Comparison of ENCODE assay signal across 9 cellular contexts in genomic region chr1:207084701-207085180, GRCh38. TPM values are rescaled to one million over a fixed set of nuclear protein-coding genes. Genes with fewer than 3 reads are reported as not detected.
A peak's percentile ranks its signal among the peaks of the same experiment; 100 is the strongest.
DNase-seq lines count a peak whose midpoint lies in the region; ATAC-seq and TF ChIP-seq lines count a peak whose summit lies in the region.
"Had no signal": no experiment of that assay in that cellular context is flagged by ENCODE, and none has a peak within 500 bp of the region (broad histone marks: within the 10 kb centered on the region; RNA-seq: fewer than 3 reads in every experiment).

No MANE protein-coding gene starts in this region.

- TF ChIP-seq CTCF in GM12865 (IDR thresholded peaks at IDR 0.05; ENCODE audit: insufficient read depth, low read depth, low read length, missing control alignments) (peak; percentile 62), progenitor cell of endocrine pancreas (IDR thresholded peaks at IDR 0.05; ENCODE audit: unreplicated experiment) (peak; percentile 71)

- H3K9me3 Mint-ChIP-seq in progenitor cell of endocrine pancreas (ENCODE audit: low read depth): no peaks in the 10 kb centered on the region

- peaks cover 22% of the 10 kb centered on the region for H3K4me1 Mint-ChIP-seq in progenitor cell of endocrine pancreas (ENCODE audit: low read depth)

- DNase-seq in 8988T (peak; percentile 18), GM12865 (ENCODE audit: low read depth) (peak; percentile 81), HT1080 (ENCODE audit: low read depth) (peak; percentile 57), RKO (ENCODE audit: low spot score) (peak; percentile 63), germinal center (ENCODE audit: low spot score) (peak; percentile 75), progenitor cell of endocrine pancreas (ENCODE audit: low spot score, unreplicated experiment) (peak; percentile 45)
- DNase-seq in activated effector memory CD4-positive, alpha-beta T cell treated with anti-CD3 and anti-CD28 coated beads, Interleukin-2, amount 50 U/mL, for 16 hours: peak; percentile 73

- no peaks in the 10 kb centered on the region for H3K36me3 Mint-ChIP-seq in progenitor cell of endocrine pancreas (ENCODE audit: insufficient read depth)

- H3K27ac Mint-ChIP-seq in progenitor cell of endocrine pancreas: no peak overlapping the region

- no peak for ATAC-seq in HG02938 (IDR thresholded peaks at IDR 0.05; ENCODE audit: unreplicated experiment)

- no peak overlapping the region for H3K4me3 ChIP-seq in GM12865 (ENCODE audit: low read depth, low read length)
- H3K4me3 ChIP-seq: skin epidermis had no signal

- H3K4me3 Mint-ChIP-seq in progenitor cell of endocrine pancreas (ENCODE audit: low read depth): no peak overlapping the region

- peaks cover 14% of the 10 kb centered on the region for H3K27me3 Mint-ChIP-seq in progenitor cell of endocrine pancreas

RNA-seq across cellular contexts. Expression of gene C4BPB, which starts 3.9 kb away (rescaled TPM):
- total RNA-seq in HT1080 (2014; rRNA removed; shearing (Covaris generic)): not detected in 2 replicates
- not detected in 2 replicates for polyA plus RNA-seq in HT1080 (2015; cell fraction: cytosol; rRNA removed)
- polyA plus RNA-seq in HT1080 (2015; cell fraction: nucleus; rRNA removed): not detected in 2 replicates
- not detected in 2 replicates for total RNA-seq in progenitor cell of endocrine pancreas

RNA-seq across cellular contexts. Expression of gene C4BPA, which starts 19.3 kb away (rescaled TPM):
- not detected in 2 replicates for total RNA-seq in HT1080 (2014; rRNA removed; shearing (Covaris generic))
- polyA plus RNA-seq in HT1080 (2015; cell fraction: cytosol; rRNA removed): not detected in 2 replicates
- not detected in 2 replicates for polyA plus RNA-seq in HT1080 (2015; cell fraction: nucleus; rRNA removed)
- total RNA-seq in progenitor cell of endocrine pancreas: not detected in 2 replicates

RNA-seq across cellular contexts. Expression of gene PFKFB2, which starts 31.7 kb away (rescaled TPM):
- total RNA-seq in HT1080 (2014; rRNA removed; shearing (Covaris generic)): 0.07 and 0.11 TPM in 2 replicates
- 0.56 and 0.90 TPM in 2 replicates for polyA plus RNA-seq in HT1080 (2015; cell fraction: cytosol; rRNA removed)
- polyA plus RNA-seq in HT1080 (2015; cell fraction: nucleus; rRNA removed): 1.8 and 2.0 TPM in 2 replicates
- 9.6 and 10.6 TPM in 2 replicates for total RNA-seq in progenitor cell of endocrine pancreas

RNA-seq across cellular contexts. Expression of gene YOD1, which starts 33.7 kb away (rescaled TPM):
- 9.6 and 9.8 TPM in 2 replicates for total RNA-seq in HT1080 (2014; rRNA removed; shearing (Covaris generic))
- polyA plus RNA-seq in HT1080 (2015; cell fraction: cytosol; rRNA removed): 6.8 and 8.8 TPM in 2 replicates
- 15.1 and 17.7 TPM in 2 replicates for polyA plus RNA-seq in HT1080 (2015; cell fraction: nucleus; rRNA removed)
- 8.7 and 8.8 TPM in 2 replicates for total RNA-seq in progenitor cell of endocrine pancreas

RNA-seq across cellular contexts. Expression of gene C1orf116, which starts 52.2 kb away (rescaled TPM):
- 0.20 and 0.59 TPM in 2 replicates for total RNA-seq in HT1080 (2014; rRNA removed; shearing (Covaris generic))
- polyA plus RNA-seq in HT1080 (2015; cell fraction: cytosol; rRNA removed): 0.08 and 0.23 TPM in 2 replicates
- 0.19 and 0.26 TPM in 2 replicates for polyA plus RNA-seq in HT1080 (2015; cell fraction: nucleus; rRNA removed)
- total RNA-seq in progenitor cell of endocrine pancreas: 31.3 and 31.9 TPM in 2 replicates

Comparison
In these comparisons a context has a peak if more than half of its experiments do, and no peak if none do; other contexts are left out.
1. DNase-seq: peak in every context shown above with its lines; median percentile 81 in GM12865; 75 in germinal center; 73 in activated effector memory CD4-positive, alpha-beta T cell treated with anti-CD3 and anti-CD28 coated beads, Interleukin-2, amount 50 U/mL, for 16 hours; 63 in RKO; 57 in HT1080; 45 in progenitor cell of endocrine pancreas; 18 in 8988T.